In the genomic region with DNA sequence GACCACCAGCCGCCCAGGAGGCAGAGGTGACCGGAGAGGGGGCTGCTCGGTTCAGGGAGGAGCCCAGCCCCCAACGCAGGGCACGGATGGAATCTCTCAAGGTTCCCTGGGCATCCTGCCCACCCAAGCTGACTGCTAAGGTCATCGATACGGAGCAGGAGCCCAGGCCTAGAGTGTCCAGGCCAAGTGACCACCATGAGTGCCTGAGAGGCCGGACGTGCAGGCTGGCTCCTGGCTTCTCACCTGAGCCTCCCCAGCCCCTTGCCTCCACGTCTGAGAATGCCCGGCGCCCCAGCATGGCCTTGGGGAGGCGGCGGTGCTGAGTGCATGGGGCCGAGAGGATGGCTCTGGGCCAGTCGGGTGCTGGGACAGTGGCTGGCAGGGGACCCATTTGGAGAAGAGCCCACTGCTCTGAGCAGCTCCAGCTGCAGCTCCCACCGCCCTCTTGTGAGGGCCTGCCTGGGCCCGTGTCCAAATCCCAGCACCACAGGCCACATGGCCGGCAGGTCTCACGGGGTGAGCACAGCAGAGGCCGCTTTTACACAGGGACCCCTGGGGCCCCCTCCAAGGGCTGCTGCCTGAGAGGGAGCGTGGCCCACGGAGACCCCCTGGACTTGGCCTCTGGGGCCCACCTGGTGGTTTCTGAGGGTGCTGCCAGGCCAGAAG, we compare ENCODE assay signal across 8 cellular contexts.
A peak's percentile ranks its signal among the peaks of the same experiment; 100 is the strongest.
DNase-seq lines count a peak whose midpoint lies in the region; ATAC-seq and TF ChIP-seq lines count a peak whose summit lies in the region.
"Had no signal": no experiment of that assay in that cellular context is flagged by ENCODE, and none has a peak within 500 bp of the region (broad histone marks: within the 10 kb centered on the region; RNA-seq: fewer than 3 reads in every experiment).

No MANE protein-coding gene starts in this region.

- WGBS in thymus: 92% methylated on average over 23 of the region's 23 CpGs

- TF ChIP-seq CTCF in choroid plexus epithelial cell (conservative IDR thresholded peaks at IDR 0.05; ENCODE audit: low read depth, low read length): no peak

- DNase-seq in NCI-H2196 treated with DMSO at 0.1 percent for 48 hours (lab: John Stamatoyannopoulos, UW; ENCODE audit: unreplicated experiment) (peak; percentile 87), choroid plexus epithelial cell (ENCODE audit: low read depth) (peak; percentile 67), left lobe of liver (ENCODE audit: low spot score) (peak; percentile 41), SIG-M5 (lab: John Stamatoyannopoulos, UW) (no peak)

- peaks cover 10% of the 10 kb centered on the region for H3K9me3 ChIP-seq in thymus (ENCODE audit: control insufficient read depth)
- H3K9me3 ChIP-seq: neutrophil had no signal

- H3K36me3 ChIP-seq in thymus (ENCODE audit: control insufficient read depth, insufficient read depth): no peaks in the 10 kb centered on the region
- H3K36me3 ChIP-seq: neutrophil had no signal

- H3K27me3 ChIP-seq in thymus (ENCODE audit: control insufficient read depth, insufficient read depth): no peaks in the 10 kb centered on the region
- H3K27me3 ChIP-seq: neutrophil had no signal

- peak overlapping the region; percentile 68 for H3K27ac ChIP-seq in thymus (ENCODE audit: low read depth)
- H3K27ac ChIP-seq: neutrophil had no signal

- ATAC-seq in left lobe of liver: no peak
- ATAC-seq in HG02973 (IDR thresholded peaks at IDR 0.05; ENCODE audit: unreplicated experiment): no peak
- ATAC-seq in HG02678 (IDR thresholded peaks at IDR 0.05; ENCODE audit: unreplicated experiment): no peak

- H3K4me3 ChIP-seq in choroid plexus epithelial cell (ENCODE audit: low read depth, low read length) (no peak overlapping the region), thymus (ENCODE audit: low read length) (no peak overlapping the region)

- no peaks in the 10 kb centered on the region for H3K4me1 ChIP-seq in thymus (ENCODE audit: control insufficient read depth, insufficient read depth, low read length)
